Comparison of ENCODE assay signal across 11 cellular contexts in genomic region chr18:39647627-39648502, GRCh38.
DNase-seq lines count a peak whose midpoint lies in the region; ATAC-seq and TF ChIP-seq lines count a peak whose summit lies in the region.
"Had no signal": no experiment of that assay in that cellular context is flagged by ENCODE, and none has a peak within 500 bp of the region (broad histone marks: within the 10 kb centered on the region; RNA-seq: fewer than 3 reads in every experiment).

No MANE protein-coding gene starts in this region.

- ATAC-seq in HG03342 (IDR thresholded peaks at IDR 0.05; ENCODE audit: unreplicated experiment): no peak

- CTCF ChIA-PET in activated CD4-positive, alpha-beta T cell treated with anti-CD3 and anti-CD28 coated beads, Interleukin-2, amount 10 ng/mL, durations not matched to agents 7 days and 5 days (lab: Charles Lee): no interaction called here

- no peak for TF ChIP-seq POLR2A in testis (IDR thresholded peaks at IDR 0.05)

- TF ChIP-seq CTCF in epithelial cell of proximal tubule (conservative IDR thresholded peaks at IDR 0.05; ENCODE audit: low read depth, low read length) (no peak), testis (IDR thresholded peaks at IDR 0.05) (no peak), GM13977 (IDR thresholded peaks at IDR 0.05; ENCODE audit: extremely low read depth, insufficient read depth, missing control alignments) (no peak)

- no peaks in the 10 kb centered on the region for H3K36me3 ChIP-seq in testis (ENCODE audit: low read depth, missing control alignments)

- DNase-seq in NCI-H82 (lab: John Stamatoyannopoulos, UW) (peak; percentile 44), NCI-H82 treated with DMSO at 0.1 percent for 48 hours (lab: John Stamatoyannopoulos, UW; ENCODE audit: unreplicated experiment) (no peak), NCI-H345 treated with DMSO at 0.1 percent for 48 hours (lab: John Stamatoyannopoulos, UW; ENCODE audit: unreplicated experiment) (peak; percentile 37), epithelial cell of proximal tubule (ENCODE audit: low read depth) (peak; percentile 29), testis (peak; percentile 21), GM13977 (ENCODE audit: low spot score) (no peak)
- DNase-seq in activated CD4-positive, alpha-beta T cell treated with anti-CD3 and anti-CD28 coated beads, Interleukin-2, amount 10 ng/mL, durations not matched to agents 7 days and 5 days: no peak
- DNase-seq: stimulated activated CD4-positive, alpha-beta T cell treated with anti-CD3 and anti-CD28 coated beads, Interleukin-4, amount 100 ng/mL, for 24 hours had no signal

- intact Hi-C loops in testis (cut with DNase I; ENCODE audit: low total_unique reads): no loop called here

- H3K27ac ChIP-seq in testis: no peak overlapping the region

- H3K9me3 Mint-ChIP-seq in activated CD4-positive, alpha-beta T cell treated with anti-CD3 and anti-CD28 coated beads, Interleukin-2, amount 10 ng/mL, durations not matched to agents 7 days and 5 days: peaks cover 2% of the 10 kb centered on the region

- in situ Hi-C loops in GM13977 (cut with MboI; ENCODE audit: low pct_unique_long_range_greater_than_20kb, low sequenced_read_pairs, unreplicated experiment): no loop called here

- H3K9me3 ChIP-seq in testis: no peaks in the 10 kb centered on the region

- no peaks in the 10 kb centered on the region for H3K4me1 Mint-ChIP-seq in activated CD4-positive, alpha-beta T cell treated with anti-CD3 and anti-CD28 coated beads, Interleukin-2, amount 10 ng/mL, durations not matched to agents 7 days and 5 days
- H3K4me1 Mint-ChIP-seq: activated naive CD4-positive, alpha-beta T cell treated with anti-CD3 and anti-CD28 coated beads, Interleukin-2, amount 50 U/mL, for 24 hours; B cell had no signal

- no peaks in the 10 kb centered on the region for H3K27me3 Mint-ChIP-seq in activated CD4-positive, alpha-beta T cell treated with anti-CD3 and anti-CD28 coated beads, Interleukin-2, amount 10 ng/mL, durations not matched to agents 7 days and 5 days
- H3K27me3 Mint-ChIP-seq: activated naive CD4-positive, alpha-beta T cell treated with anti-CD3 and anti-CD28 coated beads, Interleukin-2, amount 50 U/mL, for 24 hours; B cell had no signal

- no peak overlapping the region for H3K27ac Mint-ChIP-seq in activated CD4-positive, alpha-beta T cell treated with anti-CD3 and anti-CD28 coated beads, Interleukin-2, amount 10 ng/mL, durations not matched to agents 7 days and 5 days
- H3K27ac Mint-ChIP-seq: activated naive CD4-positive, alpha-beta T cell treated with anti-CD3 and anti-CD28 coated beads, Interleukin-2, amount 50 U/mL, for 24 hours; B cell had no signal

- H3K36me3 Mint-ChIP-seq in activated CD4-positive, alpha-beta T cell treated with anti-CD3 and anti-CD28 coated beads, Interleukin-2, amount 10 ng/mL, durations not matched to agents 7 days and 5 days (ENCODE audit: low read depth): no peaks in the 10 kb centered on the region

- H3K4me3 Mint-ChIP-seq in activated CD4-positive, alpha-beta T cell treated with anti-CD3 and anti-CD28 coated beads, Interleukin-2, amount 10 ng/mL, durations not matched to agents 7 days and 5 days: no peak overlapping the region
- H3K4me3 Mint-ChIP-seq: activated naive CD4-positive, alpha-beta T cell treated with anti-CD3 and anti-CD28 coated beads, Interleukin-2, amount 50 U/mL, for 24 hours; B cell had no signal

- POLR2A ChIA-PET in activated CD4-positive, alpha-beta T cell treated with anti-CD3 and anti-CD28 coated beads, Interleukin-2, amount 10 ng/mL, durations not matched to agents 7 days and 5 days (lab: Charles Lee): no interaction called here

- whole genome bisulfite sequencing in testis, 2 donors: 42 to 55% methylated on average over 4 of the region's 4 CpGs

- no peaks in the 10 kb centered on the region for H3K27me3 ChIP-seq in testis

- no peaks in the 10 kb centered on the region for H3K4me1 ChIP-seq in testis

- H3K4me3 ChIP-seq in epithelial cell of proximal tubule (ENCODE audit: low read depth, low read length) (no peak overlapping the region), testis (no peak overlapping the region)

Comparison
In these comparisons a context has a peak if more than half of its experiments do, and no peak if none do; other contexts are left out.
1. DNase-seq: peak in NCI-H82 (single experiment), NCI-H345 treated with DMSO at 0.1 percent for 48 hours (single experiment), epithelial cell of proximal tubule (single experiment) and testis (single experiment); none in NCI-H82 treated with DMSO at 0.1 percent for 48 hours (single experiment), activated CD4-positive, alpha-beta T cell treated with anti-CD3 and anti-CD28 coated beads, Interleukin-2, amount 10 ng/mL, durations not matched to agents 7 days and 5 days (single experiment) and GM13977 (single experiment).